Comparison of ENCODE assay signal across 11 cellular contexts in genomic region chr1:54219688-54220003, GRCh38. TPM values are rescaled to one million over a fixed set of nuclear protein-coding genes. Genes with fewer than 3 reads are reported as not detected.
DNase-seq lines count a peak whose midpoint lies in the region; ATAC-seq, FAIRE-seq and TF ChIP-seq lines count a peak whose summit lies in the region.
"Had no signal": no experiment of that assay in that cellular context is flagged by ENCODE, and none has a peak within 500 bp of the region (broad histone marks: within the 10 kb centered on the region; RNA-seq: fewer than 3 reads in every experiment).

No MANE protein-coding gene starts in this region.

- peaks cover 7 to 40% (median 16%) of the 10 kb centered on the region in 4 donors for H3K4me1 Mint-ChIP-seq in naive thymus-derived CD8-positive, alpha-beta T cell
- peaks cover 22% of the 10 kb centered on the region for H3K4me1 Mint-ChIP-seq in type B pancreatic cell (ENCODE audit: unreplicated experiment)

- H3K27ac Mint-ChIP-seq in naive thymus-derived CD8-positive, alpha-beta T cell, result peak overlapping the region in 8 of 10 donors; percentile 4 to 67 (median 40)
- peak overlapping the region; percentile 24 for H3K27ac Mint-ChIP-seq in type B pancreatic cell

- ATAC-seq in Right ventricle myocardium inferior (no peak), K562 (no peak), HG03354 (IDR thresholded peaks at IDR 0.05; ENCODE audit: poor library complexity, severe bottlenecking, unreplicated experiment) (no peak)
- ATAC-seq in naive thymus-derived CD8-positive, alpha-beta T cell, result no peak

- WGBS in K562 (ENCODE audit: insufficient coverage, low coverage, missing lambda C conversion rate), result 51% methylated on average over 3 of the region's 3 CpGs

- H3K4me1 ChIP-seq in cardiac muscle cell (ENCODE audit: low read depth) (peaks cover 8% of the 10 kb centered on the region), K562 (replicated peaks in 1 of 2; ENCODE audit: control insufficient read depth in 2 of 2, insufficient read depth in 2 of 2, low read length in 2 of 2) (peaks cover 4 to 23% of the 10 kb centered on the region in 2 experiments; a peak in 4 of 5 replicates)
- H3K4me1 ChIP-seq: neural progenitor cell had no signal

- H3K36me3 Mint-ChIP-seq in naive thymus-derived CD8-positive, alpha-beta T cell, result peaks cover 7 to 58% (median 10%) of the 10 kb centered on the region in 3 donors
- H3K36me3 Mint-ChIP-seq in type B pancreatic cell, result peaks cover 20% of the 10 kb centered on the region

- H3K4me2 ChIP-seq in K562 (ENCODE audit: insufficient read depth, low read length), result no peak overlapping the region
- H3K4me2 ChIP-seq: neural progenitor cell had no signal

- TF ChIP-seq EP300 in K562 (IDR thresholded peaks at IDR 0.05; ENCODE audit: low read length), result no peak

- TF ChIP-seq CTCF in cardiac muscle cell (IDR thresholded peaks at IDR 0.05; ENCODE audit: low read depth, low read length) (no peak), K562 (IDR thresholded peaks at IDR 0.05 in 2 of 3, conservative IDR thresholded peaks at IDR 0.05 in 1 of 3; ENCODE audit: insufficient read depth in 2 of 3, low read depth in 1 of 3, low read length in 3 of 3) (no peak), type B pancreatic cell (conservative IDR thresholded peaks at IDR 0.05) (no peak)

- H2AFZ ChIP-seq in K562 (ENCODE audit: low read depth, low read length), result no peak overlapping the region
- H2AFZ ChIP-seq: neural progenitor cell had no signal

- H3K27me3 Mint-ChIP-seq in naive thymus-derived CD8-positive, alpha-beta T cell, result no peaks in the 10 kb centered on the region
- H3K27me3 Mint-ChIP-seq in type B pancreatic cell, result no peaks in the 10 kb centered on the region

- CTCF ChIA-PET in K562 (lab: Yijun Ruan, JAX; ENCODE audit: low intra/inter-chr PET ratio), result no interaction called here

- no peaks in the 10 kb centered on the region for H3K79me2 ChIP-seq in K562 (ENCODE audit: control insufficient read depth, insufficient read depth, low read length)

- no peaks in the 10 kb centered on the region for H3K9me3 ChIP-seq in cardiac muscle cell (ENCODE audit: low read depth)
- no peaks in the 10 kb centered on the region for H3K9me3 ChIP-seq in K562 (replicated peaks; ENCODE audit: control insufficient read depth, insufficient read depth, low read depth, low read length)

- H3K27me3 ChIP-seq in cardiac muscle cell (no peaks in the 10 kb centered on the region), K562 (ENCODE audit: control insufficient read depth in 2 of 2, insufficient read depth in 2 of 2, low read length in 2 of 2) (no peaks in the 10 kb centered on the region)
- H3K27me3 ChIP-seq: neural progenitor cell had no signal

- H3K9me3 Mint-ChIP-seq in naive thymus-derived CD8-positive, alpha-beta T cell, result no peaks in the 10 kb centered on the region
- no peaks in the 10 kb centered on the region for H3K9me3 Mint-ChIP-seq in type B pancreatic cell
- H3K9me3 Mint-ChIP-seq: neural progenitor cell had no signal

- TF ChIP-seq RAD21 in K562 (CRISPR knock-in tag; conservative IDR thresholded peaks at IDR 0.05 in 1 of 2, IDR thresholded peaks at IDR 0.05 in 1 of 2), result no peak

- H3K9me1 ChIP-seq in K562 (ENCODE audit: control insufficient read depth, insufficient read depth, low read length), result peaks cover 5% of the 10 kb centered on the region

- no peak overlapping the region for H3K4me3 ChIP-seq in cardiac muscle cell
- H3K4me3 ChIP-seq in K562, result no peak overlapping the region
- H3K4me3 ChIP-seq: neural progenitor cell had no signal

- H4K20me1 ChIP-seq in K562 (replicated peaks; ENCODE audit: control insufficient read depth, insufficient read depth, low read length), result peaks cover 12% of the 10 kb centered on the region; the same call in 1 of the 2 replicates

- H3K27ac ChIP-seq in cardiac muscle cell (peak overlapping the region; percentile 83), K562 (ENCODE audit: extremely low read depth, low read depth, low read length) (no peak overlapping the region)

- intact Hi-C loops in Right ventricle myocardium inferior (cut with DNase I), result no loop called here
- intact Hi-C loops in K562 (cut with micrococcal nuclease), result loop anchor here (10.0 kb wide), 1 partner anchor 265 kb away; no protein-coding TSS in a partner anchor

- no peak overlapping the region for H3K4me3 Mint-ChIP-seq in naive thymus-derived CD8-positive, alpha-beta T cell
- no peak overlapping the region for H3K4me3 Mint-ChIP-seq in type B pancreatic cell
- H3K4me3 Mint-ChIP-seq: neural progenitor cell had no signal

- no peak overlapping the region for H3K9ac ChIP-seq in K562 (ENCODE audit: insufficient read depth in 1 of 2, low read depth in 2 of 2, low read length in 2 of 2)
- H3K9ac ChIP-seq: neural progenitor cell had no signal

- no TSS peak for BruUV-seq in K562 (replicated peaks; lab: Mats Ljungman, UMichigan)

- no peak for TF ChIP-seq POLR2A in K562 (conservative IDR thresholded peaks at IDR 0.05)

- no peak for FAIRE-seq in K562 (lab: Jason Lieb, UNC)

- H3K36me3 ChIP-seq in cardiac muscle cell (peaks cover 38% of the 10 kb centered on the region), K562 (ENCODE audit: control insufficient read depth, insufficient read depth, low read length) (peaks cover 76% of the 10 kb centered on the region)
- H3K36me3 ChIP-seq: neural progenitor cell had no signal

- POLR2A ChIA-PET in K562 (lab: Yijun Ruan, JAX), result interaction anchor here (0.6 to 15.5 kb wide), 6 partner anchors 9 to 55 kb away, joined by 3 to 148 read pairs (median 4); partner anchors contain the start of genes CYB5RL and MRPL37
- POLR2A ChIA-PET in naive thymus-derived CD8-positive, alpha-beta T cell (lab: Charles Lee), result no interaction called here

- DNase-seq in cardiac muscle cell (ENCODE audit: low read depth in 1 of 2, low spot score in 1 of 2) (no peak), Right ventricle myocardium inferior (ENCODE audit: missing footprints) (no peak), K562 (ENCODE audit: extremely low read depth in 1 of 4, low spot score in 3 of 4) (no peak), type B pancreatic cell (ENCODE audit: extremely low spot score, unreplicated experiment) (no peak), NCI-H2107 treated with DMSO at 0.1 percent for 48 hours (lab: John Stamatoyannopoulos, UW; ENCODE audit: unreplicated experiment) (no peak), NCI-H2171 treated with DMSO at 0.1 percent for 48 hours (lab: John Stamatoyannopoulos, UW) (no peak)
- no peak for DNase-seq in naive thymus-derived CD8-positive, alpha-beta T cell
- DNase-seq: activated CD4-positive, alpha-beta T cell treated with anti-CD3 and anti-CD28 coated beads, Interleukin-2, amount 50 U/mL, for 1 hour; SHP77 treated with DMSO at 0.1 percent for 48 hours had no signal

- in situ Hi-C loops in K562 (cut with MboI), result no loop called here

TF ChIP-seq in K562, 482 proteins besides CTCF, POLR2A, EP300 and RAD21 (continues in another document):
- no peak for TF ChIP-seq ZNF41 (CRISPR knock-in tag; conservative IDR thresholded peaks at IDR 0.05)

RNA-seq across cellular contexts. Expression of gene MRPL37, which starts 19.7 kb away (rescaled TPM):
- total RNA-seq in cardiac muscle cell (93.7 and 94.3 TPM in 2 replicates), Right ventricle myocardium inferior (85.2 TPM), K562 (2014; rRNA removed) (193 and 248 TPM in 2 replicates), K562 (2014; rRNA removed; fragmentation: Illumina TruSeq; extraction: Trizol) (152 TPM in 2 replicates), K562 (2015; rRNA removed; fragmentation: Illumina TruSeq; extraction: Trizol) (175 and 180 TPM in 2 replicates), K562 (2021) (226 and 236 TPM in 2 replicates), type B pancreatic cell (ENCODE audit: low replicate concordance) (77.9 and 78.4 TPM in 2 replicates)
- polyA plus RNA-seq in cardiac muscle cell (95.7 and 97.9 TPM in 2 replicates), K562 (2011; rRNA removed) (66.9 and 72.9 TPM in 2 replicates), K562 (2014; fragmentation: Illumina TruSeq; extraction: Trizol) (244 and 303 TPM in 2 replicates), K562 (2014; fragmentation: Nextera tagmentation; extraction: Ambion mirVana) (10 to 100 TPM; 52.2 to 79.7 TPM), K562 (2014; rRNA removed) (202 and 235 TPM in 2 replicates)
- total RNA-seq in K562 (2011; cell fraction: chromatin; rRNA removed; ENCODE audit: low replicate concordance), result 14.4 and 25.2 TPM in 2 replicates
- total RNA-seq in K562 (2011; cell fraction: nucleolus; rRNA removed), result 24.8 and 26.6 TPM in 2 replicates
- 26.0 and 33.7 TPM in 2 replicates for total RNA-seq in K562 (2011; cell fraction: nucleoplasm; rRNA removed)
- 93.0 and 93.1 TPM in 2 replicates for polyA plus RNA-seq in K562 (2011; cell fraction: cytosol; rRNA removed)
- polyA plus RNA-seq in K562 (2011; cell fraction: nucleus; rRNA removed), result 36.4 and 42.0 TPM in 2 replicates
- polyA plus RNA-seq in K562 (2012), result 179 and 203 TPM in 2 replicates
- polyA minus RNA-seq in K562 (2011; rRNA and poly(A)+ RNA removed), result 31.8 and 36.8 TPM in 2 replicates
- 32.4 and 42.5 TPM in 2 replicates for polyA minus RNA-seq in K562 (2011; cell fraction: cytosol; rRNA and poly(A)+ RNA removed)
- 12.3 and 19.7 TPM in 2 replicates for polyA minus RNA-seq in K562 (2011; cell fraction: nucleus; rRNA and poly(A)+ RNA removed)
- total RNA-seq in naive thymus-derived CD8-positive, alpha-beta T cell, result 10 to 100 TPM; 34.1 to 34.8 TPM
- polyA plus RNA-seq in naive thymus-derived CD8-positive, alpha-beta T cell, result 10 to 100 TPM; 51.9 to 57.5 (median 53.9) TPM

RNA-seq across cellular contexts. Expression of gene CYB5RL, which starts 19.8 kb away (rescaled TPM):
- total RNA-seq in cardiac muscle cell, result 5.0 and 6.4 TPM in 2 replicates
- polyA plus RNA-seq in cardiac muscle cell, result 6.7 and 9.1 TPM in 2 replicates
- 3.9 TPM for total RNA-seq in Right ventricle myocardium inferior
- total RNA-seq in K562 (2011; cell fraction: chromatin; rRNA removed; ENCODE audit: low replicate concordance), result 21.5 and 31.8 TPM in 2 replicates
- 25.8 and 27.7 TPM in 2 replicates for total RNA-seq in K562 (2011; cell fraction: nucleolus; rRNA removed)
- 22.4 and 29.6 TPM in 2 replicates for total RNA-seq in K562 (2011; cell fraction: nucleoplasm; rRNA removed)
- 7.9 and 9.6 TPM in 2 replicates for total RNA-seq in K562 (2014; rRNA removed)
- 8.3 and 11.2 TPM in 2 replicates for total RNA-seq in K562 (2014; rRNA removed; fragmentation: Illumina TruSeq; extraction: Trizol)
- total RNA-seq in K562 (2015; rRNA removed; fragmentation: Illumina TruSeq; extraction: Trizol), result 10.5 and 12.7 TPM in 2 replicates
- total RNA-seq in K562 (2021), result 15.2 and 16.9 TPM in 2 replicates
- polyA plus RNA-seq in K562 (2011; rRNA removed), result 11.3 and 12.3 TPM in 2 replicates
- 15.1 and 18.6 TPM in 2 replicates for polyA plus RNA-seq in K562 (2011; cell fraction: cytosol; rRNA removed)
- 11.4 and 21.0 TPM in 2 replicates for polyA plus RNA-seq in K562 (2011; cell fraction: nucleus; rRNA removed)
- 9.8 and 11.3 TPM in 2 replicates for polyA plus RNA-seq in K562 (2012)
- polyA plus RNA-seq in K562 (2014; fragmentation: Illumina TruSeq; extraction: Trizol), result 14.7 and 18.0 TPM in 2 replicates
- polyA plus RNA-seq in K562 (2014; fragmentation: Nextera tagmentation; extraction: Ambion mirVana), result 1 to 10 TPM; 8.8 to 8.9 TPM
- 9.4 and 13.3 TPM in 2 replicates for polyA plus RNA-seq in K562 (2014; rRNA removed)
- 8.3 and 14.1 TPM in 2 replicates for polyA minus RNA-seq in K562 (2011; rRNA and poly(A)+ RNA removed)
- 6.2 and 7.9 TPM in 2 replicates for polyA minus RNA-seq in K562 (2011; cell fraction: cytosol; rRNA and poly(A)+ RNA removed)
- 8.2 and 11.0 TPM in 2 replicates for polyA minus RNA-seq in K562 (2011; cell fraction: nucleus; rRNA and poly(A)+ RNA removed)
- total RNA-seq in naive thymus-derived CD8-positive, alpha-beta T cell, result 10 to 100 TPM in 1 of 2 experiments, 1 to 10 TPM in 1; 8.3 to 10.5 TPM
- 1 to 10 TPM; 2.4 to 4.0 (median 2.5) TPM for polyA plus RNA-seq in naive thymus-derived CD8-positive, alpha-beta T cell
- total RNA-seq in type B pancreatic cell (ENCODE audit: low replicate concordance), result 10.3 and 10.9 TPM in 2 replicates
